1 cellular context compared by ENCODE assay signal in genomic region chr19:40464059-40465024, GRCh38.
TF ChIP-seq lines count a peak whose summit lies in the region.

No MANE protein-coding gene starts in this region.

TF ChIP-seq in GM12878, 131 proteins besides CTCF, POLR2A, EP300 and RAD21:
- TF ChIP-seq ZNF24 (IDR thresholded peaks at IDR 0.05): no peak
- peak; percentile 56 to 58 for TF ChIP-seq IKZF2 (IDR thresholded peaks at IDR 0.05)
- TF ChIP-seq HDAC6 (IDR thresholded peaks at IDR 0.05; ENCODE audit: unreplicated experiment): no peak
- TF ChIP-seq IKZF1 (conservative IDR thresholded peaks at IDR 0.05): peak; percentile 63
- peak; percentile 27 for TF ChIP-seq USF1 (IDR thresholded peaks at IDR 0.05; ENCODE audit: borderline replicate concordance, extremely low read length, insufficient read depth, low read depth, low read length)
- no peak for TF ChIP-seq HCFC1 (IDR thresholded peaks at IDR 0.05; ENCODE audit: low read length)
- peak; percentile 42; the same call in 1 of the 2 replicates for TF ChIP-seq SMC3 (IDR thresholded peaks at IDR 0.05; ENCODE audit: borderline replicate concordance, low read length)
- peak; percentile 39; the same call in 1 of the 2 replicates for TF ChIP-seq EED (IDR thresholded peaks at IDR 0.05; ENCODE audit: low read depth)
- no peak for TF ChIP-seq ETV6 (conservative IDR thresholded peaks at IDR 0.05 in 1 of 2, IDR thresholded peaks at IDR 0.05 in 1 of 2; ENCODE audit: borderline replicate concordance in 1 of 2, low read depth in 1 of 2)
- TF ChIP-seq LARP7 (IDR thresholded peaks at IDR 0.05): 0 out of 2 replicates have a peak, but pooled peaks have one; percentile 20
- TF ChIP-seq TAF1 (IDR thresholded peaks at IDR 0.05; ENCODE audit: borderline replicate concordance, low read depth, low read length): no peak
